ENCODE assay signal across 8 cellular contexts in the genomic region with DNA sequence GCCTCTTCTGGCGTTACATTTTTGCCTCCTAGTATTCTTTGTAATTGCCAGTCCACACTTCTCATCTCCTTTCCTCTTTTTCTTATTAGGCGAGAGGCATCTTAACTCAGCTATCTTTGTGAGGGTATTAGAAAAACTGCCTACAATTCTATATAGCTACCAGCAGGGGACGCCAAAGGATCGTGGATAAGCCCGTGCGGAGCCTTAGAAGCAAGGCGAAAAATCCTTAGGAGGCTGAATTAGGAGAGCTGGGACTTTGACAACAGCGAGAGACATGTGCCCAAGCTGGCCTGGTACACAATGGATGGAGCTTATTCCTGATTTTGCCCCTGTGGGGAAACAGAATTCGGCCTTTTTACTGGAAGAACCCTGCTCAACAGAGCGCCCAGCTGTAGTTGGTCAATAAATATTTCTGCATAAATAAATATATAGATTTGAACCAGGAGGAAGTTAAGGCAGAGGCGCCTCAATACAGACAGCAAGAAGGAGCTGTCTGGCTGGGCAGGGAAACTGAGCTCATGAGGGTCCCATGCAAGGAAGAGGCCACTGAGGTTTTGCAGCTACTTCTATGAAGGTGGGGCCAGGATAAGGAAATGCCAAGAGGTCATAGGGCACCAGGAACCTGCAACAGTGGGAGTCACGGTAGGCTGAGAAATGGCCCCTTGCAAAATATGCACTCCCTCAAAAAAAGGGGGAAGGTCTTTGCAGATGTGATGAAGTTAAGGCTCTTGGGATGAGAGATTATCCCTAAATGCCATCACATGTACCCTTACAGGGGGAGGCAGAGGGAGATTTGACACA. TPM values are rescaled to one million over a fixed set of nuclear protein-coding genes. Genes with fewer than 3 reads are reported as not detected.
DNase-seq lines count a peak whose midpoint lies in the region; ATAC-seq, FAIRE-seq and TF ChIP-seq lines count a peak whose summit lies in the region.

No MANE protein-coding gene starts in this region.

- H4K20me1 ChIP-seq in Karpas-422 (ENCODE audit: insufficient read depth, low read depth, low read length) (no peaks in the 10 kb centered on the region), OCI-LY1 (ENCODE audit: insufficient read depth, low read length) (no peaks in the 10 kb centered on the region), GM12878 (ENCODE audit: control insufficient read depth, insufficient read depth) (no peaks in the 10 kb centered on the region)

- peak; percentile 68 for DNase-seq in activated CD8-positive, alpha-beta memory T cell treated with anti-CD3 and anti-CD28 coated beads, Interleukin-2, amount 50 U/mL, for 48 hours
- no peak for DNase-seq in activated CD8-positive, alpha-beta memory T cell treated with anti-CD3 and anti-CD28 coated beads, Interleukin-2, amount 10 ng/mL, durations not matched to agents 7 days and 5 days
- DNase-seq in Karpas-422: peak; percentile 82
- DNase-seq in GM12878 (ENCODE audit: low read depth, low spot score): no peak
- DNase-seq in iPS DF 4.7 (ENCODE audit: extremely low read depth, low spot score): peak; percentile 71
- peak; percentile 35 for DNase-seq in stimulated activated CD4-positive, alpha-beta T cell treated with anti-CD3 and anti-CD28 coated beads, Interleukin-15, amount 100 ng/mL, for 24 hours

- H3K36me3 ChIP-seq in Karpas-422 (ENCODE audit: insufficient read depth, low read length) (no peaks in the 10 kb centered on the region), OCI-LY1 (ENCODE audit: insufficient read depth, low read length) (no peaks in the 10 kb centered on the region), GM12878 (ENCODE audit: control insufficient read depth in 2 of 2, insufficient read depth in 2 of 2, low read length in 1 of 2) (no peaks in the 10 kb centered on the region)

- H3K36me3 Mint-ChIP-seq in activated CD8-positive, alpha-beta memory T cell treated with anti-CD3 and anti-CD28 coated beads, Interleukin-2, amount 10 ng/mL, durations not matched to agents 7 days and 5 days: no peaks in the 10 kb centered on the region

- SMC1A ChIA-PET in GM12878 (lab: Charles Lee; ENCODE audit: uncharacterized antibody, unreplicated experiment): interaction anchor here (0.6 to 4.0 kb wide), 19 partner anchors 14 to 1937 kb away, joined by 3 to 65 read pairs (median 3); partner anchors contain the start of gene RBM19

- no peaks in the 10 kb centered on the region for H3K9me3 ChIP-seq in Karpas-422 (ENCODE audit: low read length)
- H3K9me3 ChIP-seq in OCI-LY1 (ENCODE audit: low read length): no peaks in the 10 kb centered on the region
- no peaks in the 10 kb centered on the region for H3K9me3 ChIP-seq in GM12878 (replicated peaks; ENCODE audit: control insufficient read depth, insufficient read depth, low read length)

- H3K4me2 ChIP-seq in Karpas-422 (ENCODE audit: low read depth, low read length, poor library complexity, severe bottlenecking) (no peak overlapping the region), OCI-LY1 (ENCODE audit: low read length) (no peak overlapping the region), GM12878 (ENCODE audit: control insufficient read depth, insufficient read depth) (no peak overlapping the region)

- in situ Hi-C loops in GM12878 (cut with MboI): loop anchor here (5.0 to 10.0 kb wide), 2 partner anchors 527 to 1934 kb away; no protein-coding TSS in a partner anchor

- TF ChIP-seq POLR2A in GM12878 (IDR thresholded peaks at IDR 0.05; ENCODE audit: low read depth, low read length): no peak

- CTCF ChIA-PET in activated CD8-positive, alpha-beta memory T cell treated with anti-CD3 and anti-CD28 coated beads, Interleukin-2, amount 10 ng/mL, durations not matched to agents 7 days and 5 days (lab: Charles Lee): interaction anchor here (0.5 to 3.6 kb wide), 18 partner anchors 9 to 1937 kb away, joined by 3 to 32 read pairs (median 3); partner anchors contain the start of gene RBM19
- CTCF ChIA-PET in GM12878 (lab: Yijun Ruan, JAX): interaction anchor here (0.6 to 4.3 kb wide), 32 partner anchors 9 to 1938 kb away, joined by 3 to 114 read pairs (median 4); partner anchors contain the start of gene RBM19

- intact Hi-C loops in GM12878 (cut with micrococcal nuclease; ENCODE audit: unreplicated experiment): loop anchor here (1.0 to 10.0 kb wide), 4 partner anchors 528 to 1937 kb away; no protein-coding TSS in a partner anchor

- H3K4me3 Mint-ChIP-seq in activated CD8-positive, alpha-beta memory T cell treated with anti-CD3 and anti-CD28 coated beads, Interleukin-2, amount 10 ng/mL, durations not matched to agents 7 days and 5 days: no peak overlapping the region

- H3F3A ChIP-seq in OCI-LY1 (ENCODE audit: insufficient read depth, low read length): no peaks in the 10 kb centered on the region

- POLR2A ChIA-PET in GM12878 (lab: Charles Lee): interaction anchor here (1.4 kb wide), 1 partner anchor 528 kb away, joined by 4 read pairs; no protein-coding TSS in a partner anchor

- no TSS peak for BruUV-seq in GM12878 (replicated peaks; lab: Mats Ljungman, UMichigan)

- peak; percentile 38 for FAIRE-seq in GM12878 (lab: Jason Lieb, UNC)

- WGBS in GM12878 (ENCODE audit: insufficient coverage, insufficient replicate concordance, low lambda C conversion rate, missing lambda C conversion rate): 7% methylated on average over 12 of the region's 12 CpGs

- RAD21 ChIA-PET in GM12878 (lab: Charles Lee; ENCODE audit: unreplicated experiment): interaction anchor here (1.0 to 3.1 kb wide), 18 partner anchors 12 to 1938 kb away, joined by 3 to 48 read pairs (median 4); no protein-coding TSS in a partner anchor

- no peak overlapping the region for H3K27ac Mint-ChIP-seq in activated CD8-positive, alpha-beta memory T cell treated with anti-CD3 and anti-CD28 coated beads, Interleukin-2, amount 10 ng/mL, durations not matched to agents 7 days and 5 days

- H2AFZ ChIP-seq in Karpas-422 (ENCODE audit: low read length) (no peak overlapping the region), OCI-LY1 (ENCODE audit: low read length) (no peak overlapping the region), GM12878 (ENCODE audit: control insufficient read depth, low read depth, low read length) (no peak overlapping the region)

- peaks cover 3% of the 10 kb centered on the region for H3K27me3 Mint-ChIP-seq in activated CD8-positive, alpha-beta memory T cell treated with anti-CD3 and anti-CD28 coated beads, Interleukin-2, amount 10 ng/mL, durations not matched to agents 7 days and 5 days

- ATAC-seq in activated CD8-positive, alpha-beta memory T cell treated with anti-CD3 and anti-CD28 coated beads, Interleukin-2, amount 10 ng/mL, durations not matched to agents 7 days and 5 days: no peak
- ATAC-seq in GM12878 (peak; percentile 87), GM19324 (IDR thresholded peaks at IDR 0.05; ENCODE audit: low FRiP score, unreplicated experiment) (no peak)

- peak; percentile 93 for TF ChIP-seq CTCF in OCI-LY1 (IDR thresholded peaks at IDR 0.05; ENCODE audit: low read length)
- TF ChIP-seq CTCF in GM12878 (IDR thresholded peaks at IDR 0.05 in 2 of 3, conservative IDR thresholded peaks at IDR 0.05 in 1 of 3; ENCODE audit: control insufficient read depth in 2 of 3, extremely low read depth in 1 of 3, insufficient read depth in 1 of 3, low read depth in 3 of 3, low read length in 3 of 3): peak; percentile 97

- H3K4me1 ChIP-seq in Karpas-422 (ENCODE audit: low read length) (no peaks in the 10 kb centered on the region), OCI-LY1 (ENCODE audit: insufficient read depth, low read length, severe bottlenecking) (no peaks in the 10 kb centered on the region), GM12878 (ENCODE audit: control insufficient read depth, insufficient read depth, low read length) (no peaks in the 10 kb centered on the region)

- H3K27me3 ChIP-seq in Karpas-422 (ENCODE audit: low read length): no peaks in the 10 kb centered on the region
- no peaks in the 10 kb centered on the region for H3K27me3 ChIP-seq in OCI-LY1 (ENCODE audit: insufficient read depth, low read length)
- H3K27me3 ChIP-seq in GM12878 (replicated peaks in 1 of 2; ENCODE audit: control insufficient read depth in 2 of 2, insufficient read depth in 2 of 2, low read length in 1 of 2): no peaks in the 10 kb centered on the region

- H3K9me3 Mint-ChIP-seq in activated CD8-positive, alpha-beta memory T cell treated with anti-CD3 and anti-CD28 coated beads, Interleukin-2, amount 10 ng/mL, durations not matched to agents 7 days and 5 days (ENCODE audit: low read depth): no peaks in the 10 kb centered on the region

- no peak overlapping the region for H3K9ac ChIP-seq in Karpas-422 (ENCODE audit: low read length)
- H3K9ac ChIP-seq in OCI-LY1 (ENCODE audit: low read length): no peak overlapping the region
- no peak overlapping the region for H3K9ac ChIP-seq in GM12878 (ENCODE audit: control insufficient read depth, insufficient read depth, low read length)

- no peaks in the 10 kb centered on the region for H3K79me2 ChIP-seq in Karpas-422 (ENCODE audit: low read length)
- H3K79me2 ChIP-seq in OCI-LY1 (ENCODE audit: insufficient read depth, low read length): no peaks in the 10 kb centered on the region
- no peaks in the 10 kb centered on the region for H3K79me2 ChIP-seq in GM12878 (ENCODE audit: control insufficient read depth, insufficient read depth, low read length)

- no peak for TF ChIP-seq EP300 in GM12878 (IDR thresholded peaks at IDR 0.05; ENCODE audit: borderline replicate concordance in 1 of 2, control insufficient read depth in 1 of 2, low read depth in 2 of 2, low read length in 2 of 2)

- H3K4me3 ChIP-seq in Karpas-422 (ENCODE audit: low read length) (no peak overlapping the region), OCI-LY1 (ENCODE audit: low read depth, low read length, poor library complexity, severe bottlenecking) (no peak overlapping the region), GM12878 (no peak overlapping the region)

- no peaks in the 10 kb centered on the region for H3K4me1 Mint-ChIP-seq in activated CD8-positive, alpha-beta memory T cell treated with anti-CD3 and anti-CD28 coated beads, Interleukin-2, amount 10 ng/mL, durations not matched to agents 7 days and 5 days

- H3K9me2 ChIP-seq in Karpas-422 (replicated peaks; ENCODE audit: insufficient read depth, low read length) (no peaks in the 10 kb centered on the region), OCI-LY1 (ENCODE audit: low read depth, low read length) (no peaks in the 10 kb centered on the region)

- H3K27ac ChIP-seq in Karpas-422 (ENCODE audit: low read length) (no peak overlapping the region), OCI-LY1 (ENCODE audit: low read depth, low read length, poor library complexity, severe bottlenecking) (no peak overlapping the region), GM12878 (ENCODE audit: control insufficient read depth, insufficient read depth) (no peak overlapping the region)

- peak; percentile 98 for TF ChIP-seq RAD21 in GM12878 (IDR thresholded peaks at IDR 0.05; ENCODE audit: insufficient read depth, low read depth, low read length)

RNA-seq across cellular contexts. Expression of gene RBM19, which starts 14.6 kb away (rescaled TPM):
- 10 to 100 TPM; 39.8 to 55.7 TPM for total RNA-seq in activated CD8-positive, alpha-beta memory T cell treated with anti-CD3 and anti-CD28 coated beads, Interleukin-2, amount 10 ng/mL, durations not matched to agents 7 days and 5 days
- total RNA-seq in Karpas-422 (2014; rRNA removed; shearing (Covaris generic); ENCODE audit: low replicate concordance): 19.9 and 34.6 TPM in 2 replicates
- total RNA-seq in GM12878 (2013; cell fraction: nucleolus; rRNA removed): 141 and 153 TPM in 2 replicates
- total RNA-seq in GM12878 (2014; rRNA removed): 25.1 and 28.2 TPM in 2 replicates
- 24.7 and 26.7 TPM in 2 replicates for total RNA-seq in GM12878 (2014; rRNA removed; fragmentation: Illumina TruSeq; extraction: Trizol)
- total RNA-seq in GM12878 (2021): 30.4 and 37.3 TPM in 2 replicates
- 14.2 TPM for polyA plus RNA-seq in GM12878 (2011; ENCODE audit: low read depth)
- 26.6 and 32.7 TPM in 2 replicates for polyA plus RNA-seq in GM12878 (2011; rRNA removed)
- 33.3 and 45.1 TPM in 2 replicates for polyA plus RNA-seq in GM12878 (2011; cell fraction: cytosol; rRNA removed)
- 81.8 and 85.0 TPM in 2 replicates for polyA plus RNA-seq in GM12878 (2011; cell fraction: nucleus; rRNA removed)
- polyA plus RNA-seq in GM12878 (2012): 25.1 and 26.1 TPM in 2 replicates
- polyA plus RNA-seq in GM12878 (2014; fragmentation: Illumina TruSeq; extraction: Trizol): 20.4 and 27.1 TPM in 2 replicates
- polyA plus RNA-seq in GM12878 (2014; fragmentation: Nextera tagmentation; extraction: Ambion mirVana): 1 to 10 TPM; 4.2 to 7.8 TPM
- 37.4 and 42.9 TPM in 2 replicates for polyA plus RNA-seq in GM12878 (2014; rRNA removed)
- polyA plus RNA-seq in GM12878 (2016; fragmentation: Nextera tagmentation; extraction: Ambion mirVana): 10 to 100 TPM; 28.6 to 33.3 TPM
- polyA minus RNA-seq in GM12878 (2011; rRNA and poly(A)+ RNA removed): 25.6 and 39.4 TPM in 2 replicates
- polyA minus RNA-seq in GM12878 (2011; cell fraction: cytosol; rRNA and poly(A)+ RNA removed): 13.5 and 14.2 TPM in 2 replicates
- polyA minus RNA-seq in GM12878 (2011; cell fraction: nucleus; rRNA and poly(A)+ RNA removed): 25.1 and 38.5 TPM in 2 replicates

Comparison
In these comparisons a context has a peak if more than half of its experiments do, and no peak if none do; other contexts are left out.
1. DNase-seq: peak in activated CD8-positive, alpha-beta memory T cell treated with anti-CD3 and anti-CD28 coated beads, Interleukin-2, amount 50 U/mL, for 48 hours (single experiment), Karpas-422 (single experiment), iPS DF 4.7 (single experiment) and stimulated activated CD4-positive, alpha-beta T cell treated with anti-CD3 and anti-CD28 coated beads, Interleukin-15, amount 100 ng/mL, for 24 hours (single experiment); none in activated CD8-positive, alpha-beta memory T cell treated with anti-CD3 and anti-CD28 coated beads, Interleukin-2, amount 10 ng/mL, durations not matched to agents 7 days and 5 days (single experiment) and GM12878 (single experiment).